2 cellular contexts compared by ENCODE assay signal in genomic region chr4:7299908-7300710, GRCh38.
TF ChIP-seq lines count a peak whose summit lies in the region.

No MANE protein-coding gene starts in this region.

TF ChIP-seq in WTC11, 78 proteins besides CTCF, POLR2A, EP300 and RAD21:
- TF ChIP-seq, protein P1, sequence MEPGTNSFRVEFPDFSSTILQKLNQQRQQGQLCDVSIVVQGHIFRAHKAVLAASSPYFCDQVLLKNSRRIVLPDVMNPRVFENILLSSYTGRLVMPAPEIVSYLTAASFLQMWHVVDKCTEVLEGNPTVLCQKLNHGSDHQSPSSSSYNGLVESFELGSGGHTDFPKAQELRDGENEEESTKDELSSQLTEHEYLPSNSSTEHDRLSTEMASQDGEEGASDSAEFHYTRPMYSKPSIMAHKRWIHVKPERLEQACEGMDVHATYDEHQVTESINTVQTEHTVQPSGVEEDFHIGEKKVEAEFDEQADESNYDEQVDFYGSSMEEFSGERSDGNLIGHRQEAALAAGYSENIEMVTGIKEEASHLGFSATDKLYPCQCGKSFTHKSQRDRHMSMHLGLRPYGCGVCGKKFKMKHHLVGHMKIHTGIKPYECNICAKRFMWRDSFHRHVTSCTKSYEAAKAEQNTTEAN (CRISPR knock-in tag; IDR thresholded peaks at IDR 0.05), result no peak
- TF ChIP-seq ESRRA (CRISPR knock-in tag; IDR thresholded peaks at IDR 0.05; ENCODE audit: borderline replicate concordance), result no peak
- no peak for TF ChIP-seq TP53 (CRISPR knock-in tag; IDR thresholded peaks at IDR 0.05)
- TF ChIP-seq ZNF396 (CRISPR knock-in tag; IDR thresholded peaks at IDR 0.05; ENCODE audit: borderline replicate concordance), result no peak
- TF ChIP-seq, protein P2, sequence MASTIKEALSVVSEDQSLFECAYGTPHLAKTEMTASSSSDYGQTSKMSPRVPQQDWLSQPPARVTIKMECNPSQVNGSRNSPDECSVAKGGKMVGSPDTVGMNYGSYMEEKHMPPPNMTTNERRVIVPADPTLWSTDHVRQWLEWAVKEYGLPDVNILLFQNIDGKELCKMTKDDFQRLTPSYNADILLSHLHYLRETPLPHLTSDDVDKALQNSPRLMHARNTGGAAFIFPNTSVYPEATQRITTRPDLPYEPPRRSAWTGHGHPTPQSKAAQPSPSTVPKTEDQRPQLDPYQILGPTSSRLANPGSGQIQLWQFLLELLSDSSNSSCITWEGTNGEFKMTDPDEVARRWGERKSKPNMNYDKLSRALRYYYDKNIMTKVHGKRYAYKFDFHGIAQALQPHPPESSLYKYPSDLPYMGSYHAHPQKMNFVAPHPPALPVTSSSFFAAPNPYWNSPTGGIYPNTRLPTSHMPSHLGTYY (CRISPR knock-in tag; IDR thresholded peaks at IDR 0.05), result no peak
- no peak for TF ChIP-seq TEAD4 (CRISPR knock-in tag; IDR thresholded peaks at IDR 0.05)
- TF ChIP-seq MYBL2 (CRISPR knock-in tag; IDR thresholded peaks at IDR 0.05), result no peak
- TF ChIP-seq, protein P3, sequence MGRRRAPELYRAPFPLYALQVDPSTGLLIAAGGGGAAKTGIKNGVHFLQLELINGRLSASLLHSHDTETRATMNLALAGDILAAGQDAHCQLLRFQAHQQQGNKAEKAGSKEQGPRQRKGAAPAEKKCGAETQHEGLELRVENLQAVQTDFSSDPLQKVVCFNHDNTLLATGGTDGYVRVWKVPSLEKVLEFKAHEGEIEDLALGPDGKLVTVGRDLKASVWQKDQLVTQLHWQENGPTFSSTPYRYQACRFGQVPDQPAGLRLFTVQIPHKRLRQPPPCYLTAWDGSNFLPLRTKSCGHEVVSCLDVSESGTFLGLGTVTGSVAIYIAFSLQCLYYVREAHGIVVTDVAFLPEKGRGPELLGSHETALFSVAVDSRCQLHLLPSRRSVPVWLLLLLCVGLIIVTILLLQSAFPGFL (CRISPR knock-in tag; IDR thresholded peaks at IDR 0.05; ENCODE audit: borderline replicate concordance), result no peak
- TF ChIP-seq, protein P4, sequence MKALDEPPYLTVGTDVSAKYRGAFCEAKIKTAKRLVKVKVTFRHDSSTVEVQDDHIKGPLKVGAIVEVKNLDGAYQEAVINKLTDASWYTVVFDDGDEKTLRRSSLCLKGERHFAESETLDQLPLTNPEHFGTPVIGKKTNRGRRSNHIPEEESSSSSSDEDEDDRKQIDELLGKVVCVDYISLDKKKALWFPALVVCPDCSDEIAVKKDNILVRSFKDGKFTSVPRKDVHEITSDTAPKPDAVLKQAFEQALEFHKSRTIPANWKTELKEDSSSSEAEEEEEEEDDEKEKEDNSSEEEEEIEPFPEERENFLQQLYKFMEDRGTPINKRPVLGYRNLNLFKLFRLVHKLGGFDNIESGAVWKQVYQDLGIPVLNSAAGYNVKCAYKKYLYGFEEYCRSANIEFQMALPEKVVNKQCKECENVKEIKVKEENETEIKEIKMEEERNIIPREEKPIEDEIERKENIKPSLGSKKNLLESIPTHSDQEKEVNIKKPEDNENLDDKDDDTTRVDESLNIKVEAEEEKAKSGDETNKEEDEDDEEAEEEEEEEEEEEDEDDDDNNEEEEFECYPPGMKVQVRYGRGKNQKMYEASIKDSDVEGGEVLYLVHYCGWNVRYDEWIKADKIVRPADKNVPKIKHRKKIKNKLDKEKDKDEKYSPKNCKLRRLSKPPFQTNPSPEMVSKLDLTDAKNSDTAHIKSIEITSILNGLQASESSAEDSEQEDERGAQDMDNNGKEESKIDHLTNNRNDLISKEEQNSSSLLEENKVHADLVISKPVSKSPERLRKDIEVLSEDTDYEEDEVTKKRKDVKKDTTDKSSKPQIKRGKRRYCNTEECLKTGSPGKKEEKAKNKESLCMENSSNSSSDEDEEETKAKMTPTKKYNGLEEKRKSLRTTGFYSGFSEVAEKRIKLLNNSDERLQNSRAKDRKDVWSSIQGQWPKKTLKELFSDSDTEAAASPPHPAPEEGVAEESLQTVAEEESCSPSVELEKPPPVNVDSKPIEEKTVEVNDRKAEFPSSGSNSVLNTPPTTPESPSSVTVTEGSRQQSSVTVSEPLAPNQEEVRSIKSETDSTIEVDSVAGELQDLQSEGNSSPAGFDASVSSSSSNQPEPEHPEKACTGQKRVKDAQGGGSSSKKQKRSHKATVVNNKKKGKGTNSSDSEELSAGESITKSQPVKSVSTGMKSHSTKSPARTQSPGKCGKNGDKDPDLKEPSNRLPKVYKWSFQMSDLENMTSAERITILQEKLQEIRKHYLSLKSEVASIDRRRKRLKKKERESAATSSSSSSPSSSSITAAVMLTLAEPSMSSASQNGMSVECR (CRISPR knock-in tag; IDR thresholded peaks at IDR 0.05; ENCODE audit: borderline replicate concordance), result no peak
- TF ChIP-seq NFE2L1 (CRISPR knock-in tag; IDR thresholded peaks at IDR 0.05), result no peak
- no peak for TF ChIP-seq ZNF671 (CRISPR knock-in tag; IDR thresholded peaks at IDR 0.05)
- TF ChIP-seq GRHL2 (CRISPR knock-in tag; IDR thresholded peaks at IDR 0.05; ENCODE audit: insufficient replicate concordance, severe bottlenecking), result no peak
- TF ChIP-seq ATF3 (CRISPR knock-in tag; conservative IDR thresholded peaks at IDR 0.05), result no peak

TF ChIP-seq in H1, 55 proteins besides CTCF, POLR2A, EP300 and RAD21:
- TF ChIP-seq TCF12 (IDR thresholded peaks at IDR 0.05; ENCODE audit: low read depth, low read length) (no peak), CTBP2 (IDR thresholded peaks at IDR 0.05; ENCODE audit: borderline replicate concordance, insufficient read depth, insufficient read length, low read length) (no peak), CHD1 (IDR thresholded peaks at IDR 0.05; ENCODE audit: low read depth, low read length) (no peak), E2F6 (IDR thresholded peaks at IDR 0.05) (no peak), NRF1 (IDR thresholded peaks at IDR 0.05; ENCODE audit: low read depth, low read length) (no peak), SAP30 (IDR thresholded peaks at IDR 0.05; ENCODE audit: insufficient read depth, insufficient replicate concordance, low read length) (no peak), BACH1 (IDR thresholded peaks at IDR 0.05; ENCODE audit: low read length) (no peak), POLR2AphosphoS5 (IDR thresholded peaks at IDR 0.05; ENCODE audit: low read depth, low read length) (no peak), SP4 (IDR thresholded peaks at IDR 0.05; ENCODE audit: low read length) (no peak), GABPA (IDR thresholded peaks at IDR 0.05; ENCODE audit: borderline replicate concordance, insufficient read depth, low read length) (no peak), FOSL1 (IDR thresholded peaks at IDR 0.05; ENCODE audit: insufficient read depth, low read depth, low read length) (no peak), RFX5 (IDR thresholded peaks at IDR 0.05; ENCODE audit: borderline replicate concordance, low read depth, low read length) (no peak), CEBPB (IDR thresholded peaks at IDR 0.05; ENCODE audit: low read depth, low read length) (no peak), GTF2F1 (IDR thresholded peaks at IDR 0.05; ENCODE audit: borderline replicate concordance, low read depth, low read length) (no peak), ASH2L (IDR thresholded peaks at IDR 0.05; ENCODE audit: low read length) (no peak), EGR1 (IDR thresholded peaks at IDR 0.05; ENCODE audit: borderline replicate concordance, low read depth, low read length) (no peak), CBX8 (IDR thresholded peaks at IDR 0.05; ENCODE audit: borderline replicate concordance, low read depth, low read length) (no peak)
